38 cellular contexts compared by ENCODE assay signal in genomic region chr1:227838181-227838580, GRCh38. TPM values are rescaled to one million over a fixed set of nuclear protein-coding genes. Genes with fewer than 3 reads are reported as not detected.
"Had no signal": no experiment of that assay in that cellular context is flagged by ENCODE, and none has a peak within 500 bp of the region (broad histone marks: within the 10 kb centered on the region; RNA-seq: fewer than 3 reads in every experiment).

No MANE protein-coding gene starts in this region.

- H3K27me3 ChIP-seq: MG63 had no signal

- H3K9me3 ChIP-seq: MG63 had no signal

- DNase-seq: Karpas-422, Kasumi-1, MG63, MM.1S, MV-4-11, NCI-H1048, NCI-H1092, NCI-H1092 treated with DMSO at 0.1 percent for 48 hours, NCI-H1105, NCI-H1105 treated with DMSO at 0.1 percent for 48 hours, NCI-H1417, NCI-H1417 treated with DMSO at 0.1 percent for 48 hours, NCI-H1436, NCI-H1436 treated with DMSO at 0.1 percent for 48 hours, NCI-H146, NCI-H1694, NCI-H1694 treated with DMSO at 0.1 percent for 48 hours, NCI-H187, NCI-H187 treated with DMSO at 0.1 percent for 48 hours, NCI-H1930, NCI-H2029, NCI-H2029 treated with DMSO at 0.1 percent for 48 hours, NCI-H2081, NCI-H2081 treated with DMSO at 0.1 percent for 48 hours, NCI-H2107, NCI-H2171, NCI-H2171 treated with DMSO at 0.1 percent for 48 hours, NCI-H2227 treated with DMSO at 0.1 percent for 48 hours, NCI-H226, NCI-H345, NCI-H446 treated with DMSO at 0.1 percent for 48 hours, NCI-H510A, NCI-H510A treated with DMSO at 0.1 percent for 48 hours, NCI-H524 had no signal

- H3K4me3 ChIP-seq: MG63 had no signal

- H3K36me3 ChIP-seq: MG63 had no signal

RNA-seq across cellular contexts. Expression of gene PRSS38, which starts 22.7 kb away (rescaled TPM):
- total RNA-seq: LHCN-M2, M059J, MCF 10A, NCI-H460 had no signal
